In the genomic region with DNA sequence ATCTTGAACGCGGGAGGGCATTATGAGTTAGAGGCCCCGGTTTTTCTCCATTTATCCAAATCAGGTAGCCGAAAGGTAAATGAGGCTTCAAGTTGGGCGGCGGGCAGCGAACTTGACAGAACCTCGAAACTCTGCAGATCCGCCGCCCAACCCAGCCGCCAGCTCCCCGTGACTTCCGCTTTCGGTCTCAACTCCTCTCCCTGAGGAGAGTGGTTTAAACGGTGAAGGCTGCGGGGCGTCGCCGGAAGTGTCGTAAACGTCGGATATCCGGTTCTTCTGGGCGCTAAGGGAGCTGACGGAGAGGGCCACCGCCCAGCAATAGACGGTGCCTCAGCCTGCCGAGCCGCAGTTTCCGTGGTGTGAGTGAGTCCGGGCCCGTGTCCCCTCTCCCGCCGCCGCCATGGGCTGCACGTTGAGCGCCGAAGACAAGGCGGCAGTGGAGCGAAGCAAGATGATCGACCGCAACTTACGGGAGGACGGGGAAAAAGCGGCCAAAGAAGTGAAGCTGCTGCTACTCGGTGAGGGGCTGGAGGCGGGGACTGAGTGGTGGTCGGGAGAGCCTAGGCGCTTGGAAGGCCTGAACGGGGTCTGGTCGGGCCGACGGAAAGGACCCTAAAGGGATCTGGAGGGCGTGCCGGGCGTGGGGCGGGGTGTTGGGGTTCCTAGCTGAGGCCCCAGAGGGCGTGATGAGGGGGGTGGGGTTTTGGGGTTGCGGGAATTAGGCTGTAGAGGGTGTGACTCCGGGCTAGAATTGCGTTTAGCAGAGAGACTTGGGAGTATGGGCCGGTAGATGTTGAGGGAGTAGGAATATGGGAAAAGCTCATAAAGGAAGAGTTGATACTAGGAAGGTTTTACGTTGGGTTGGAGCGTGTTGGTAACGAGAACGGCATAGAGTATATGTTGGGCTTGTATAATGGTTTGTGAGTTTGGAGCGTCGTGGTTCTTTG, we compare ENCODE assay signal across 1 cellular context.
TF ChIP-seq lines count a peak whose summit lies in the region.

A gene (plus strand): TSS at position 295 of the 947 bp plus-strand sequence. CDS start 106 bp downstream, at position 401.

TF ChIP-seq in WTC11, 78 proteins besides CTCF, POLR2A, EP300 and RAD21 (continued from another document):
- TF ChIP-seq, protein P1, sequence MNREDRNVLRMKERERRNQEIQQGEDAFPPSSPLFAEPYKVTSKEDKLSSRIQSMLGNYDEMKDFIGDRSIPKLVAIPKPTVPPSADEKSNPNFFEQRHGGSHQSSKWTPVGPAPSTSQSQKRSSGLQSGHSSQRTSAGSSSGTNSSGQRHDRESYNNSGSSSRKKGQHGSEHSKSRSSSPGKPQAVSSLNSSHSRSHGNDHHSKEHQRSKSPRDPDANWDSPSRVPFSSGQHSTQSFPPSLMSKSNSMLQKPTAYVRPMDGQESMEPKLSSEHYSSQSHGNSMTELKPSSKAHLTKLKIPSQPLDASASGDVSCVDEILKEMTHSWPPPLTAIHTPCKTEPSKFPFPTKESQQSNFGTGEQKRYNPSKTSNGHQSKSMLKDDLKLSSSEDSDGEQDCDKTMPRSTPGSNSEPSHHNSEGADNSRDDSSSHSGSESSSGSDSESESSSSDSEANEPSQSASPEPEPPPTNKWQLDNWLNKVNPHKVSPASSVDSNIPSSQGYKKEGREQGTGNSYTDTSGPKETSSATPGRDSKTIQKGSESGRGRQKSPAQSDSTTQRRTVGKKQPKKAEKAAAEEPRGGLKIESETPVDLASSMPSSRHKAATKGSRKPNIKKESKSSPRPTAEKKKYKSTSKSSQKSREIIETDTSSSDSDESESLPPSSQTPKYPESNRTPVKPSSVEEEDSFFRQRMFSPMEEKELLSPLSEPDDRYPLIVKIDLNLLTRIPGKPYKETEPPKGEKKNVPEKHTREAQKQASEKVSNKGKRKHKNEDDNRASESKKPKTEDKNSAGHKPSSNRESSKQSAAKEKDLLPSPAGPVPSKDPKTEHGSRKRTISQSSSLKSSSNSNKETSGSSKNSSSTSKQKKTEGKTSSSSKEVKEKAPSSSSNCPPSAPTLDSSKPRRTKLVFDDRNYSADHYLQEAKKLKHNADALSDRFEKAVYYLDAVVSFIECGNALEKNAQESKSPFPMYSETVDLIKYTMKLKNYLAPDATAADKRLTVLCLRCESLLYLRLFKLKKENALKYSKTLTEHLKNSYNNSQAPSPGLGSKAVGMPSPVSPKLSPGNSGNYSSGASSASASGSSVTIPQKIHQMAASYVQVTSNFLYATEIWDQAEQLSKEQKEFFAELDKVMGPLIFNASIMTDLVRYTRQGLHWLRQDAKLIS (CRISPR knock-in tag; IDR thresholded peaks at IDR 0.05; ENCODE audit: borderline replicate concordance), result no peak
